Comparison of ENCODE assay signal across 8 cellular contexts in genomic region chr3:184417619-184418327, GRCh38. TPM values are rescaled to one million over a fixed set of nuclear protein-coding genes. Genes with fewer than 3 reads are reported as not detected.
DNase-seq lines count a peak whose midpoint lies in the region; TF ChIP-seq lines count a peak whose summit lies in the region.

No MANE protein-coding gene starts in this region.

- TF ChIP-seq CTCF in uterus (IDR thresholded peaks at IDR 0.05), result peak; percentile 56 to 84 (median 78)

- H3K36me3 ChIP-seq in GM23248 (ENCODE audit: low read depth) (no peaks in the 10 kb centered on the region), MG63 (no peaks in the 10 kb centered on the region), SJSA1 (no peaks in the 10 kb centered on the region), uterus (no peaks in the 10 kb centered on the region)

- DNase-seq in DMS53 (lab: John Stamatoyannopoulos, UW) (peak; percentile 72), GM23248 (peak; percentile 78), MG63 (peak; percentile 65), SJSA1 (ENCODE audit: low read depth in 1 of 2, low spot score in 2 of 2) (peak; percentile 59 to 67), activated gamma-delta T cell (lab: John Stamatoyannopoulos, UW) (peak; percentile 19), germinal center (ENCODE audit: low spot score) (peak; percentile 84), posterior cingulate gyrus (peak; percentile 30 to 95 (median 75)), uterus (peak; percentile 54 to 69)

- no peak overlapping the region for H2AFZ ChIP-seq in GM23248

- TF ChIP-seq POLR2A in uterus (IDR thresholded peaks at IDR 0.05), result no peak

- H3K27ac ChIP-seq in GM23248 (no peak overlapping the region), SJSA1 (no peak overlapping the region), uterus (no peak overlapping the region)

- in situ Hi-C loops in GM23248 (cut with MboI), result no loop called here

- H3K4me1 ChIP-seq in GM23248 (ENCODE audit: insufficient read depth), result no peaks in the 10 kb centered on the region
- peaks cover 17% of the 10 kb centered on the region for H3K4me1 ChIP-seq in SJSA1 (replicated peaks)
- H3K4me1 ChIP-seq in uterus, result no peaks in the 10 kb centered on the region

- intact Hi-C loops in posterior cingulate gyrus (cut with DNase I), result loop anchor here (5.0 kb wide), 3 partner anchors 50 to 125 kb away; no protein-coding TSS in a partner anchor
- intact Hi-C loops in uterus (cut with DNase I; ENCODE audit: low total_unique reads), result no loop called here

- no peaks in the 10 kb centered on the region for H3K9me2 ChIP-seq in GM23248 (ENCODE audit: insufficient read depth)

- no peak overlapping the region for H3K4me2 ChIP-seq in GM23248 (ENCODE audit: unreplicated experiment)

- H3K27me3 ChIP-seq in GM23248 (replicated peaks; ENCODE audit: insufficient read depth), result no peaks in the 10 kb centered on the region
- H3K27me3 ChIP-seq in MG63, result no peaks in the 10 kb centered on the region
- H3K27me3 ChIP-seq in SJSA1 (replicated peaks), result no peaks in the 10 kb centered on the region
- no peaks in the 10 kb centered on the region for H3K27me3 ChIP-seq in uterus

- H3F3A ChIP-seq in GM23248 (ENCODE audit: insufficient read depth), result no peaks in the 10 kb centered on the region

- no peaks in the 10 kb centered on the region for H4K20me1 ChIP-seq in GM23248 (ENCODE audit: insufficient read depth)

- no peak overlapping the region for H3K9ac ChIP-seq in GM23248

- no peaks in the 10 kb centered on the region for H3K79me2 ChIP-seq in GM23248 (ENCODE audit: insufficient read depth)

- H3K4me3 ChIP-seq in GM23248 (no peak overlapping the region), MG63 (no peak overlapping the region), SJSA1 (no peak overlapping the region), uterus (no peak overlapping the region)

- 20 to 25% methylated on average over 14 of the region's 14 CpGs for WGBS in GM23248 (ENCODE audit: low coverage in 1 of 2, low lambda C conversion rate in 2 of 2, missing lambda C conversion rate in 2 of 2), 2 experiments

- H3K9me3 ChIP-seq in GM23248 (ENCODE audit: low read depth) (no peaks in the 10 kb centered on the region), MG63 (no peaks in the 10 kb centered on the region; the same call in 1 of the 2 replicates), SJSA1 (replicated peaks) (no peaks in the 10 kb centered on the region), uterus (no peaks in the 10 kb centered on the region)

RNA-seq across cellular contexts. Expression of gene CHRD, which starts 37.9 kb away (rescaled TPM):
- total RNA-seq in GM23248 (2014; rRNA removed; shearing (Covaris generic)), result 0.22 and 0.25 TPM in 2 replicates
- polyA plus RNA-seq in GM23248 (2016; fragmentation: Nextera tagmentation; extraction: Ambion mirVana), result 0.13 and 0.15 TPM in 2 replicates
- 0.03 TPM in 1 of 2 replicates, not detected in the other for total RNA-seq in MG63 (2014; rRNA removed; shearing (Covaris generic); ENCODE audit: low replicate concordance)
- total RNA-seq in SJSA1 (2014; rRNA removed; shearing (Covaris generic)), result 0.26 TPM in 1 of 2 replicates, not detected in the other
- total RNA-seq in uterus, result 10 to 100 TPM; 15.9 to 57.1 (median 30.7) TPM

RNA-seq across cellular contexts. Expression of gene THPO, which starts 39.8 kb away (rescaled TPM):
- total RNA-seq in GM23248 (2014; rRNA removed; shearing (Covaris generic)), result not detected in 2 replicates
- polyA plus RNA-seq in GM23248 (2016; fragmentation: Nextera tagmentation; extraction: Ambion mirVana), result not detected in 2 replicates
- not detected in 2 replicates for total RNA-seq in MG63 (2014; rRNA removed; shearing (Covaris generic); ENCODE audit: low replicate concordance)
- total RNA-seq in SJSA1 (2014; rRNA removed; shearing (Covaris generic)), result not detected in 2 replicates
- 1 to 10 TPM in 1 of 4 donors, under 1 TPM in 3; 0.29 to 4.7 (median 0.46) TPM for total RNA-seq in uterus

RNA-seq across cellular contexts. Expression of gene POLR2H, which starts 56.3 kb away (rescaled TPM):
- total RNA-seq in GM23248 (2014; rRNA removed; shearing (Covaris generic)), result 73.0 and 81.2 TPM in 2 replicates
- polyA plus RNA-seq in GM23248 (2016; fragmentation: Nextera tagmentation; extraction: Ambion mirVana), result 66.3 and 69.7 TPM in 2 replicates
- 138 and 139 TPM in 2 replicates for total RNA-seq in MG63 (2014; rRNA removed; shearing (Covaris generic); ENCODE audit: low replicate concordance)
- 101 and 103 TPM in 2 replicates for total RNA-seq in SJSA1 (2014; rRNA removed; shearing (Covaris generic))
- 100 to 1,000 TPM in 2 of 4 donors, 10 to 100 TPM in 2; 52.8 to 103 (median 82.7) TPM for total RNA-seq in uterus

RNA-seq across cellular contexts. Expression of gene CLCN2, which starts 56.4 kb away (rescaled TPM):
- 1.2 and 1.8 TPM in 2 replicates for total RNA-seq in GM23248 (2014; rRNA removed; shearing (Covaris generic))
- polyA plus RNA-seq in GM23248 (2016; fragmentation: Nextera tagmentation; extraction: Ambion mirVana), result 1.3 and 1.5 TPM in 2 replicates
- 2.6 and 2.9 TPM in 2 replicates for total RNA-seq in MG63 (2014; rRNA removed; shearing (Covaris generic); ENCODE audit: low replicate concordance)
- total RNA-seq in SJSA1 (2014; rRNA removed; shearing (Covaris generic)), result 8.8 and 11.6 TPM in 2 replicates
- total RNA-seq in uterus, result 10 to 100 TPM in 2 of 4 donors, 1 to 10 TPM in 1, under 1 TPM in 1; 0.77 to 20.8 (median 7.3) TPM

Comparison
In these comparisons a context has a peak if more than half of its experiments do, and no peak if none do; other contexts are left out.
1. DNase-seq: peak in every context shown above with its lines; median percentile 84 in germinal center; 78 in GM23248; 75 in posterior cingulate gyrus; 72 in DMS53; 65 in MG63; 63 in SJSA1; 62 in uterus; 19 in activated gamma-delta T cell.
2. RNA of gene CHRD, which starts 37.9 kb away (total RNA-seq): 15.9 to 57.1 TPM in uterus; 0.26 TPM in SJSA1, 0.22 to 0.25 TPM in GM23248 and 0.03 TPM in MG63; every median in the first group is over 10 times any median in the second.